Comparison of ENCODE assay signal across 1 cellular context in the genomic region with DNA sequence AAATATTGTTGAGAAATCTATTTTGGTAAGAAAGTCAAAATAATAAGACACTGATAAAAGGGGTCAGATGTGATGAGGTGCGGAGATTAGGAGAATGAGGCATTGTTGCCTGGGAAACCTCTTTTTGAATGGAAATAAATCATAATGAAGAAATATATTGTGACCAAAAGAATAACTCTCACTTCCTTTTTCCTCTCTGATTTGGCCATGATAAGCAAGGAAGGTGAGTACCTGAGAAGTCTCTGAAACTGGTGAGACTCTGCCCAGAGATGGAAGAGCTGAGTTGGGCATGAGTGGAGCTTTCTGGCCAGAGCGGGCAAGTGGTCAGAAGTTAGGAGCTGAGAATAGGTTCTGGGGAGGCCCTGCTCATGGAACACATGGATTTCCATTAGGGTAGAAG.
TF ChIP-seq lines count a peak whose summit lies in the region.

No MANE protein-coding gene starts in this region.

TF ChIP-seq in GM12878, 131 proteins besides CTCF, POLR2A, EP300 and RAD21 (continued from another document):
- TF ChIP-seq, protein P1, sequence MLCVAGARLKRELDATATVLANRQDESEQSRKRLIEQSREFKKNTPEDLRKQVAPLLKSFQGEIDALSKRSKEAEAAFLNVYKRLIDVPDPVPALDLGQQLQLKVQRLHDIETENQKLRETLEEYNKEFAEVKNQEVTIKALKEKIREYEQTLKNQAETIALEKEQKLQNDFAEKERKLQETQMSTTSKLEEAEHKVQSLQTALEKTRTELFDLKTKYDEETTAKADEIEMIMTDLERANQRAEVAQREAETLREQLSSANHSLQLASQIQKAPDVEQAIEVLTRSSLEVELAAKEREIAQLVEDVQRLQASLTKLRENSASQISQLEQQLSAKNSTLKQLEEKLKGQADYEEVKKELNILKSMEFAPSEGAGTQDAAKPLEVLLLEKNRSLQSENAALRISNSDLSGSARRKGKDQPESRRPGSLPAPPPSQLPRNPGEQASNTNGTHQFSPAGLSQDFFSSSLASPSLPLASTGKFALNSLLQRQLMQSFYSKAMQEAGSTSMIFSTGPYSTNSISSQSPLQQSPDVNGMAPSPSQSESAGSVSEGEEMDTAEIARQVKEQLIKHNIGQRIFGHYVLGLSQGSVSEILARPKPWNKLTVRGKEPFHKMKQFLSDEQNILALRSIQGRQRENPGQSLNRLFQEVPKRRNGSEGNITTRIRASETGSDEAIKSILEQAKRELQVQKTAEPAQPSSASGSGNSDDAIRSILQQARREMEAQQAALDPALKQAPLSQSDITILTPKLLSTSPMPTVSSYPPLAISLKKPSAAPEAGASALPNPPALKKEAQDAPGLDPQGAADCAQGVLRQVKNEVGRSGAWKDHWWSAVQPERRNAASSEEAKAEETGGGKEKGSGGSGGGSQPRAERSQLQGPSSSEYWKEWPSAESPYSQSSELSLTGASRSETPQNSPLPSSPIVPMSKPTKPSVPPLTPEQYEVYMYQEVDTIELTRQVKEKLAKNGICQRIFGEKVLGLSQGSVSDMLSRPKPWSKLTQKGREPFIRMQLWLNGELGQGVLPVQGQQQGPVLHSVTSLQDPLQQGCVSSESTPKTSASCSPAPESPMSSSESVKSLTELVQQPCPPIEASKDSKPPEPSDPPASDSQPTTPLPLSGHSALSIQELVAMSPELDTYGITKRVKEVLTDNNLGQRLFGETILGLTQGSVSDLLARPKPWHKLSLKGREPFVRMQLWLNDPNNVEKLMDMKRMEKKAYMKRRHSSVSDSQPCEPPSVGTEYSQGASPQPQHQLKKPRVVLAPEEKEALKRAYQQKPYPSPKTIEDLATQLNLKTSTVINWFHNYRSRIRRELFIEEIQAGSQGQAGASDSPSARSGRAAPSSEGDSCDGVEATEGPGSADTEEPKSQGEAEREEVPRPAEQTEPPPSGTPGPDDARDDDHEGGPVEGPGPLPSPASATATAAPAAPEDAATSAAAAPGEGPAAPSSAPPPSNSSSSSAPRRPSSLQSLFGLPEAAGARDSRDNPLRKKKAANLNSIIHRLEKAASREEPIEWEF (IDR thresholded peaks at IDR 0.05; ENCODE audit: insufficient replicate concordance, low read depth, low read length) = no peak
- TF ChIP-seq IRF4 (IDR thresholded peaks at IDR 0.05; ENCODE audit: low read depth, low read length) (no peak), EGR1 (IDR thresholded peaks at IDR 0.05; ENCODE audit: borderline replicate concordance in 1 of 2, low read depth in 2 of 2, low read length in 2 of 2) (no peak), MTA2 (IDR thresholded peaks at IDR 0.05; ENCODE audit: low read depth) (peak; percentile 73), EED (IDR thresholded peaks at IDR 0.05; ENCODE audit: low read depth) (0 out of 2 replicates have a peak, but pooled peaks have one; percentile 24), JUNB (IDR thresholded peaks at IDR 0.05) (0 out of 2 replicates have a peak, but pooled peaks have one; percentile 5), IKZF2 (IDR thresholded peaks at IDR 0.05) (peak; percentile 57; a peak in 1 of 4 replicates), ZNF207 (IDR thresholded peaks at IDR 0.05; ENCODE audit: borderline replicate concordance) (no peak), SPI1 (IDR thresholded peaks at IDR 0.05; ENCODE audit: borderline replicate concordance, insufficient read depth, low read depth, low read length) (peak; percentile 86; the same call in 1 of the 2 replicates)
- TF ChIP-seq, protein P2, sequence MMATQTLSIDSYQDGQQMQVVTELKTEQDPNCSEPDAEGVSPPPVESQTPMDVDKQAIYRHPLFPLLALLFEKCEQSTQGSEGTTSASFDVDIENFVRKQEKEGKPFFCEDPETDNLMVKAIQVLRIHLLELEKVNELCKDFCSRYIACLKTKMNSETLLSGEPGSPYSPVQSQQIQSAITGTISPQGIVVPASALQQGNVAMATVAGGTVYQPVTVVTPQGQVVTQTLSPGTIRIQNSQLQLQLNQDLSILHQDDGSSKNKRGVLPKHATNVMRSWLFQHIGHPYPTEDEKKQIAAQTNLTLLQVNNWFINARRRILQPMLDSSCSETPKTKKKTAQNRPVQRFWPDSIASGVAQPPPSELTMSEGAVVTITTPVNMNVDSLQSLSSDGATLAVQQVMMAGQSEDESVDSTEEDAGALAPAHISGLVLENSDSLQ (IDR thresholded peaks at IDR 0.05) = peak; percentile 48; the same call in 1 of the 2 replicates
